18 cellular contexts compared by ENCODE assay signal in genomic region chr3:99952306-99952705, GRCh38.
DNase-seq lines count a peak whose midpoint lies in the region; ATAC-seq and TF ChIP-seq lines count a peak whose summit lies in the region.
"Had no signal": no experiment of that assay in that cellular context is flagged by ENCODE, and none has a peak within 500 bp of the region (broad histone marks: within the 10 kb centered on the region; RNA-seq: fewer than 3 reads in every experiment).

No MANE protein-coding gene starts in this region.

- no peak overlapping the region for H3K4me2 ChIP-seq in mammary epithelial cell (ENCODE audit: insufficient read depth, low read depth, low read length)
- H3K4me2 ChIP-seq: PC-9 had no signal

- H3K4me1 Mint-ChIP-seq in stimulated activated effector memory CD8-positive, alpha-beta T cell treated with anti-CD3 and anti-CD28 coated beads, Interleukin-12 subunit alpha, Interleukin-12 subunit beta, amount 100 ng/mL, for 72 hours = peaks cover 17% of the 10 kb centered on the region

- 56% methylated on average over 1 of the region's 1 CpG for WGBS in mammary epithelial cell (ENCODE audit: low coverage, missing lambda C conversion rate)
- 100% methylated on average over 1 of the region's 1 CpG for WGBS in right lobe of liver (ENCODE audit: insufficient coverage, low coverage, low lambda C conversion rate, missing lambda C conversion rate)

- H3K27me3 ChIP-seq in mammary epithelial cell (ENCODE audit: insufficient read depth, low read length) (no peaks in the 10 kb centered on the region), breast epithelium (no peaks in the 10 kb centered on the region), right lobe of liver (no peaks in the 10 kb centered on the region)

- no peaks in the 10 kb centered on the region for H3K9me3 Mint-ChIP-seq in stimulated activated effector memory CD8-positive, alpha-beta T cell treated with anti-CD3 and anti-CD28 coated beads, Interleukin-12 subunit alpha, Interleukin-12 subunit beta, amount 100 ng/mL, for 72 hours
- H3K9me3 Mint-ChIP-seq: CD4-positive, alpha-beta T cell had no signal

- DNase-seq in mammary epithelial cell = peak; percentile 51
- no peak for DNase-seq in breast epithelium (ENCODE audit: low spot score in 2 of 2)
- DNase-seq in amniotic epithelial cell (ENCODE audit: low read depth) = peak; percentile 80
- DNase-seq in iris pigment epithelial cell (ENCODE audit: low read depth) = peak; percentile 54
- no peak for DNase-seq in caudate nucleus (lab: John Stamatoyannopoulos, UW)
- DNase-seq in right lobe of liver = no peak
- DNase-seq in stimulated activated effector memory CD8-positive, alpha-beta T cell treated with anti-CD3 and anti-CD28 coated beads, Interleukin-12 subunit alpha, Interleukin-12 subunit beta, amount 100 ng/mL, for 72 hours (ENCODE audit: low spot score in 2 of 2) = no peak
- DNase-seq: CD4-positive, alpha-beta T cell; effector memory CD4-positive, alpha-beta T cell; GDM1; NCI-H1694; NCI-H526 treated with DMSO at 0.1 percent for 48 hours; PC-9; stimulated activated CD4-positive, alpha-beta T cell treated with anti-CD3 and anti-CD28 coated beads, Interleukin-15, amount 100 ng/mL, for 24 hours had no signal

- H3K27ac Mint-ChIP-seq in stimulated activated effector memory CD8-positive, alpha-beta T cell treated with anti-CD3 and anti-CD28 coated beads, Interleukin-12 subunit alpha, Interleukin-12 subunit beta, amount 100 ng/mL, for 72 hours = no peak overlapping the region
- H3K27ac Mint-ChIP-seq: CD4-positive, alpha-beta T cell; progenitor cell of endocrine pancreas had no signal

- no peak overlapping the region for H2AFZ ChIP-seq in mammary epithelial cell (ENCODE audit: low read depth, low read length)
- H2AFZ ChIP-seq: PC-9 had no signal

- H3K27ac ChIP-seq in mammary epithelial cell (ENCODE audit: insufficient read depth, low read depth, low read length) = peak overlapping the region; percentile 5
- no peak overlapping the region for H3K27ac ChIP-seq in breast epithelium
- no peak overlapping the region for H3K27ac ChIP-seq in caudate nucleus (ENCODE audit: low read depth, low read length)
- H3K27ac ChIP-seq in right lobe of liver = no peak overlapping the region
- H3K27ac ChIP-seq: 22Rv1, PC-9, VCaP had no signal

- H3K36me3 ChIP-seq in mammary epithelial cell (ENCODE audit: insufficient read depth, low read length) (no peaks in the 10 kb centered on the region), breast epithelium (no peaks in the 10 kb centered on the region), right lobe of liver (no peaks in the 10 kb centered on the region)

- dilution Hi-C loops in mammary epithelial cell (cut with HindIII; ENCODE audit: low sequenced_read_pairs) = no loop called here

- intact Hi-C loops in mammary epithelial cell (cut with micrococcal nuclease) (no loop called here), breast epithelium (cut with DNase I; ENCODE audit: low total_unique reads) (no loop called here), right lobe of liver (cut with DNase I) (no loop called here)

- H3K4me1 ChIP-seq in mammary epithelial cell (ENCODE audit: insufficient read depth, low read length) (peaks cover 8% of the 10 kb centered on the region), breast epithelium (no peaks in the 10 kb centered on the region), right lobe of liver (peaks cover 0 to 28% (median 10%) of the 10 kb centered on the region in 4 donors)

- no TSS peak for BruUV-seq in mammary epithelial cell (replicated peaks; lab: Mats Ljungman, UMichigan)

- CTCF ChIA-PET in mammary epithelial cell (lab: Charles Lee; ENCODE audit: low non-redundant PET) = no interaction called here

- no peaks in the 10 kb centered on the region for H3K36me3 Mint-ChIP-seq in stimulated activated effector memory CD8-positive, alpha-beta T cell treated with anti-CD3 and anti-CD28 coated beads, Interleukin-12 subunit alpha, Interleukin-12 subunit beta, amount 100 ng/mL, for 72 hours

- H3K4me3 ChIP-seq in mammary epithelial cell (replicated peaks in 1 of 3; ENCODE audit: insufficient read depth in 1 of 3, low read depth in 2 of 3, low read length in 3 of 3) (no peak overlapping the region), breast epithelium (no peak overlapping the region), right lobe of liver (no peak overlapping the region)
- H3K4me3 ChIP-seq: PC-9 had no signal

- in situ Hi-C loops in mammary epithelial cell (cut with MboI; ENCODE audit: low sequenced_read_pairs in 2 of 2) = no loop called here

- no peak overlapping the region for H3K4me3 Mint-ChIP-seq in stimulated activated effector memory CD8-positive, alpha-beta T cell treated with anti-CD3 and anti-CD28 coated beads, Interleukin-12 subunit alpha, Interleukin-12 subunit beta, amount 100 ng/mL, for 72 hours
- H3K4me3 Mint-ChIP-seq: CD4-positive, alpha-beta T cell had no signal

- TF ChIP-seq POLR2A in breast epithelium (IDR thresholded peaks at IDR 0.05) (no peak), right lobe of liver (IDR thresholded peaks at IDR 0.05) (no peak)

- no peak for TF ChIP-seq CTCF in mammary epithelial cell (conservative IDR thresholded peaks at IDR 0.05 in 1 of 2, IDR thresholded peaks at IDR 0.05 in 1 of 2; ENCODE audit: extremely low read depth in 1 of 2, insufficient read depth in 1 of 2, low read depth in 1 of 2, low read length in 2 of 2)
- no peak for TF ChIP-seq CTCF in breast epithelium (IDR thresholded peaks at IDR 0.05)
- no peak for TF ChIP-seq CTCF in right lobe of liver (IDR thresholded peaks at IDR 0.05)

- H4K20me1 ChIP-seq in mammary epithelial cell (ENCODE audit: insufficient read depth, low read length) = no peaks in the 10 kb centered on the region

- H3K79me2 ChIP-seq in mammary epithelial cell (ENCODE audit: insufficient read depth, low read length) = no peaks in the 10 kb centered on the region

- H3K9me3 ChIP-seq in mammary epithelial cell (replicated peaks; ENCODE audit: insufficient read depth, low read length) = no peaks in the 10 kb centered on the region
- H3K9me3 ChIP-seq in breast epithelium = no peaks in the 10 kb centered on the region
- H3K9me3 ChIP-seq in right lobe of liver = no peaks in the 10 kb centered on the region

- H3K9ac ChIP-seq in mammary epithelial cell (ENCODE audit: insufficient read depth, low read length) = no peak overlapping the region

- ATAC-seq in right lobe of liver = no peak
- ATAC-seq in GM21717 (IDR thresholded peaks at IDR 0.05; ENCODE audit: unreplicated experiment) = no peak
- ATAC-seq in stimulated activated effector memory CD8-positive, alpha-beta T cell treated with anti-CD3 and anti-CD28 coated beads, Interleukin-12 subunit alpha, Interleukin-12 subunit beta, amount 100 ng/mL, for 72 hours = no peak

Comparison
In these comparisons a context has a peak if more than half of its experiments do, and no peak if none do; other contexts are left out.
1. DNase-seq: peak in mammary epithelial cell (single experiment), amniotic epithelial cell (single experiment) and iris pigment epithelial cell (single experiment); none in breast epithelium (0 of 2), caudate nucleus (0 of 61), right lobe of liver (0 of 3) and stimulated activated effector memory CD8-positive, alpha-beta T cell treated with anti-CD3 and anti-CD28 coated beads, Interleukin-12 subunit alpha, Interleukin-12 subunit beta, amount 100 ng/mL, for 72 hours (0 of 2).